In genomic region chr3:158864492-158864891, GRCh38 we compare ENCODE assay signal across 14 cellular contexts.
DNase-seq lines count a peak whose midpoint lies in the region; ATAC-seq, FAIRE-seq and TF ChIP-seq lines count a peak whose summit lies in the region.
"Had no signal": no experiment of that assay in that cellular context is flagged by ENCODE, and none has a peak within 500 bp of the region (broad histone marks: within the 10 kb centered on the region; RNA-seq: fewer than 3 reads in every experiment).

No MANE protein-coding gene starts in this region.

- no peak for TF ChIP-seq CTCF in bronchial epithelial cell (IDR thresholded peaks at IDR 0.05; ENCODE audit: insufficient read depth, low read length, severe bottlenecking)

- no peaks in the 10 kb centered on the region for H3K27me3 ChIP-seq in bronchial epithelial cell (ENCODE audit: control insufficient read depth, insufficient read depth, low read length)
- H3K27me3 ChIP-seq: BLaER1 treated with 17β-estradiol and CSF1 and Interleukin-3, amounts not matched to agents 10 nM and 100 nM had no signal

- DNase-seq in NCI-H748 (lab: John Stamatoyannopoulos, UW; ENCODE audit: unreplicated experiment) (peak; percentile 0), NCI-H748 treated with DMSO at 0.1 percent for 48 hours (lab: John Stamatoyannopoulos, UW) (no peak), NCI-H69 (lab: John Stamatoyannopoulos, UW) (peak; percentile 11), bronchial epithelial cell (ENCODE audit: low read depth) (peak; percentile 7), left cardiac atrium (no peak)
- DNase-seq: 8988T; CD4-positive, CD25-positive, alpha-beta regulatory T cell; DMS79; H7 had no signal

- intact Hi-C loops in left cardiac atrium (cut with DNase I): no loop called here

- ATAC-seq in left cardiac atrium (no peak), GM18870 (IDR thresholded peaks at IDR 0.05; ENCODE audit: unreplicated experiment) (no peak), HG03039 (IDR thresholded peaks at IDR 0.05; ENCODE audit: unreplicated experiment) (no peak)
- ATAC-seq: GM12878, GM23338 had no signal

- no peak overlapping the region for H3K4me3 ChIP-seq in bronchial epithelial cell (ENCODE audit: low read depth, low read length)
- H3K4me3 ChIP-seq: BLaER1 treated with 17β-estradiol and CSF1 and Interleukin-3, amounts not matched to agents 10 nM and 100 nM; GM12878; GM23338 had no signal

- no peak for FAIRE-seq in bronchial epithelial cell (lab: Jason Lieb, UNC)
- FAIRE-seq: GM12878 had no signal

- H3K36me3 ChIP-seq in bronchial epithelial cell (ENCODE audit: control insufficient read depth, insufficient read depth, low read length): no peaks in the 10 kb centered on the region

Comparison
In these comparisons a context has a peak if more than half of its experiments do, and no peak if none do; other contexts are left out.
1. DNase-seq: peak in NCI-H748 (single experiment), NCI-H69 (single experiment) and bronchial epithelial cell (single experiment); none in NCI-H748 treated with DMSO at 0.1 percent for 48 hours (single experiment) and left cardiac atrium (single experiment).